11 cellular contexts compared by ENCODE assay signal in genomic region chr5:95915999-95916686, GRCh38. TPM values are rescaled to one million over a fixed set of nuclear protein-coding genes. Genes with fewer than 3 reads are reported as not detected.
DNase-seq lines count a peak whose midpoint lies in the region; ATAC-seq, FAIRE-seq and TF ChIP-seq lines count a peak whose summit lies in the region.
"Had no signal": no experiment of that assay in that cellular context is flagged by ENCODE, and none has a peak within 500 bp of the region (broad histone marks: within the 10 kb centered on the region; RNA-seq: fewer than 3 reads in every experiment).

No MANE protein-coding gene starts in this region.

- no peak for TF ChIP-seq RAD21 in HepG2 (CRISPR knock-in tag; IDR thresholded peaks at IDR 0.05)

- peaks cover 65% of the 10 kb centered on the region for H4K20me1 ChIP-seq in HepG2 (ENCODE audit: insufficient read depth, low read length)

- no peak overlapping the region for H3K4me2 ChIP-seq in HepG2 (ENCODE audit: low read depth, low read length)

- FAIRE-seq in GM18507 (lab: Jason Lieb, UNC) (peak; percentile 5), HepG2 (lab: Jason Lieb, UNC) (no peak)

- H3K27ac ChIP-seq in HepG2 (ENCODE audit: extremely low read length, insufficient read depth, low read length): peak overlapping the region; percentile 49

- H3K4me1 ChIP-seq in HepG2 (ENCODE audit: insufficient read depth, low read length): peaks cover 84% of the 10 kb centered on the region

- no peak overlapping the region for H3K9ac ChIP-seq in HepG2 (ENCODE audit: insufficient read depth, low read depth, low read length)

- TF ChIP-seq EP300 in HepG2 (IDR thresholded peaks at IDR 0.05; ENCODE audit: low read depth in 2 of 2, low read length in 2 of 2) (no peak), HepG2 (CRISPR knock-in tag; IDR thresholded peaks at IDR 0.05; ENCODE audit: borderline replicate concordance) (no peak)

- no peak for DNase-seq in GM18507 (ENCODE audit: extremely low spot score, insufficient read length, low read depth)
- DNase-seq in HepG2 (ENCODE audit: low spot score): no peak
- DNase-seq in NCI-H2196 (lab: John Stamatoyannopoulos, UW; ENCODE audit: unreplicated experiment): no peak
- no peak for DNase-seq in DMS53 treated with DMSO at 0.1 percent for 48 hours (lab: John Stamatoyannopoulos, UW; ENCODE audit: unreplicated experiment)
- no peak for DNase-seq in dermis blood vessel endothelial cell
- DNase-seq in mucosa of gallbladder (ENCODE audit: low spot score): no peak
- DNase-seq: activated T-cell treated with anti-CD3 and anti-CD28 coated beads, Interleukin-2, amount 50 U/mL, for 48 hours; foreskin melanocyte; NCI-H526 treated with DMSO at 0.1 percent for 48 hours had no signal

- WGBS in HepG2 (ENCODE audit: low lambda C conversion rate): 95% methylated on average over 3 of the region's 3 CpGs

- TF ChIP-seq CTCF in HepG2 (CRISPR knock-in tag; IDR thresholded peaks at IDR 0.05): no peak

- POLR2A ChIA-PET in HepG2 (lab: Yijun Ruan, JAX): interaction anchor here (0.8 to 1.2 kb wide), 3 partner anchors 10 to 59 kb away, joined by 3 to 5 read pairs (median 3); no protein-coding TSS in a partner anchor

- no peaks in the 10 kb centered on the region for H3K27me3 ChIP-seq in HepG2 (ENCODE audit: control insufficient read depth in 1 of 2, insufficient read depth in 2 of 2, low read length in 2 of 2)

- no peak overlapping the region for H3K4me3 ChIP-seq in HepG2 (replicated peaks in 1 of 3; ENCODE audit: insufficient read depth in 1 of 3, low read depth in 2 of 3, low read length in 3 of 3)

- H3K79me2 ChIP-seq in HepG2 (ENCODE audit: insufficient read depth, low read length): peaks cover 89% of the 10 kb centered on the region

- BruUV-seq in HepG2 (replicated peaks; lab: Mats Ljungman, UMichigan): no TSS peak

- peaks cover 14 to 60% of the 10 kb centered on the region in 2 experiments for H3K36me3 ChIP-seq in HepG2 (replicated peaks in 1 of 2; ENCODE audit: control insufficient read depth in 1 of 2, insufficient read depth in 2 of 2, low read length in 2 of 2)

- H2AFZ ChIP-seq in HepG2 (ENCODE audit: low read length): no peak overlapping the region

- in situ Hi-C loops in HepG2 (cut with HindIII; ENCODE audit: extremely low pct_ligation_motif_present, low pct_unique_long_range_greater_than_20kb): no loop called here

- H3K9me3 ChIP-seq in HepG2 (ENCODE audit: low read length): no peaks in the 10 kb centered on the region

- ATAC-seq in GM21528 (IDR thresholded peaks at IDR 0.05; ENCODE audit: low FRiP score, unreplicated experiment): peak; percentile 64
- peak; percentile 64 for ATAC-seq in HG03460 (IDR thresholded peaks at IDR 0.05; ENCODE audit: unreplicated experiment)
- ATAC-seq in HepG2: peak; percentile 41

- no peak for TF ChIP-seq POLR2A in HepG2 (IDR thresholded peaks at IDR 0.05; ENCODE audit: insufficient read depth in 1 of 2, low read depth in 2 of 2, low read length in 2 of 2)

- intact Hi-C loops in HepG2 (cut with micrococcal nuclease; ENCODE audit: unreplicated experiment): no loop called here

- CTCF ChIA-PET in HepG2 (lab: Yijun Ruan, JAX; ENCODE audit: low intra/inter-chr PET ratio, low total read pairs): interaction anchor here (0.5 kb wide), 1 partner anchor 17 kb away, joined by 3 read pairs; no protein-coding TSS in a partner anchor

TF ChIP-seq in HepG2, 621 proteins besides CTCF, POLR2A, EP300 and RAD21:
- peak; percentile 82 for TF ChIP-seq RBM22 (optimal IDR thresholded peaks at IDR 0.05; ENCODE audit: low read length)
- peak; percentile 42; the same call in 1 of the 2 replicates for TF ChIP-seq CCDC6 (CRISPR knock-in tag; IDR thresholded peaks at IDR 0.05)
- no peak for TF ChIP-seq ZBTB39 (CRISPR knock-in tag; IDR thresholded peaks at IDR 0.05)
- no peak for TF ChIP-seq MAZ (IDR thresholded peaks at IDR 0.05; ENCODE audit: borderline replicate concordance, low read depth, low read length)
- TF ChIP-seq MAZ (CRISPR knock-in tag; IDR thresholded peaks at IDR 0.05; ENCODE audit: low read depth): no peak
- peak; percentile 4; the same call in 1 of the 2 replicates for TF ChIP-seq POLR2G (IDR thresholded peaks at IDR 0.05; ENCODE audit: low read depth, low read length)

RNA-seq across cellular contexts. Expression of gene ELL2, which starts 45.5 kb away (rescaled TPM):
- total RNA-seq in HepG2 (2016; rRNA removed; fragmentation: Illumina TruSeq; extraction: Trizol) (64.5 and 78.9 TPM in 2 replicates), dermis blood vessel endothelial cell (7.8 and 8.7 TPM in 2 replicates), mucosa of gallbladder (49.0 TPM)
- 19.2 and 20.4 TPM in 2 replicates for total RNA-seq in HepG2 (2016; cell fraction: cytosol; rRNA removed; fragmentation: Illumina TruSeq; extraction: Trizol; ENCODE audit: low read depth)
- total RNA-seq in HepG2 (2016; cell fraction: insoluble cytoplasmic fraction; rRNA removed; fragmentation: Illumina TruSeq; extraction: Trizol): 69.3 and 74.8 TPM in 2 replicates
- 73.2 and 75.4 TPM in 2 replicates for total RNA-seq in HepG2 (2016; cell fraction: membrane; rRNA removed; fragmentation: Illumina TruSeq; extraction: Trizol)
- 121 and 123 TPM in 2 replicates for total RNA-seq in HepG2 (2016; cell fraction: nucleus; rRNA removed; fragmentation: Illumina TruSeq; extraction: Trizol)
- 75.7 and 97.1 TPM in 2 replicates for polyA plus RNA-seq in HepG2 (2011; rRNA removed)
- polyA plus RNA-seq in HepG2 (2011; cell fraction: cytosol; rRNA removed): 40.8 and 54.3 TPM in 2 replicates
- polyA plus RNA-seq in HepG2 (2011; cell fraction: nucleus; rRNA removed): 68.9 and 74.9 TPM in 2 replicates
- 87.7 and 101 TPM in 2 replicates for polyA plus RNA-seq in HepG2 (2012)
- 13.4 and 15.1 TPM in 2 replicates for polyA plus RNA-seq in HepG2 (2016; cell fraction: cytosol; fragmentation: Illumina TruSeq; extraction: Trizol; ENCODE audit: low read depth)
- polyA plus RNA-seq in HepG2 (2016; cell fraction: insoluble cytoplasmic fraction; fragmentation: Illumina TruSeq; extraction: Trizol; ENCODE audit: low read depth): 81.1 and 83.2 TPM in 2 replicates
- polyA plus RNA-seq in HepG2 (2016; cell fraction: membrane; fragmentation: Illumina TruSeq; extraction: Trizol; ENCODE audit: low read depth): 49.0 and 50.1 TPM in 2 replicates
- polyA plus RNA-seq in HepG2 (2016; cell fraction: nucleus; fragmentation: Illumina TruSeq; extraction: Trizol; ENCODE audit: insufficient read depth, low read depth): 115 and 124 TPM in 2 replicates
- 37.6 and 93.4 TPM in 2 replicates for polyA minus RNA-seq in HepG2 (2011; rRNA and poly(A)+ RNA removed; ENCODE audit: low replicate concordance)
- 82.9 and 96.7 TPM in 2 replicates for polyA minus RNA-seq in HepG2 (2011; cell fraction: cytosol; rRNA and poly(A)+ RNA removed)
- 685 and 799 TPM in 2 replicates for polyA minus RNA-seq in HepG2 (2011; cell fraction: nucleus; rRNA and poly(A)+ RNA removed)
